Comparison of ENCODE assay signal across 8 cellular contexts in the genomic region with DNA sequence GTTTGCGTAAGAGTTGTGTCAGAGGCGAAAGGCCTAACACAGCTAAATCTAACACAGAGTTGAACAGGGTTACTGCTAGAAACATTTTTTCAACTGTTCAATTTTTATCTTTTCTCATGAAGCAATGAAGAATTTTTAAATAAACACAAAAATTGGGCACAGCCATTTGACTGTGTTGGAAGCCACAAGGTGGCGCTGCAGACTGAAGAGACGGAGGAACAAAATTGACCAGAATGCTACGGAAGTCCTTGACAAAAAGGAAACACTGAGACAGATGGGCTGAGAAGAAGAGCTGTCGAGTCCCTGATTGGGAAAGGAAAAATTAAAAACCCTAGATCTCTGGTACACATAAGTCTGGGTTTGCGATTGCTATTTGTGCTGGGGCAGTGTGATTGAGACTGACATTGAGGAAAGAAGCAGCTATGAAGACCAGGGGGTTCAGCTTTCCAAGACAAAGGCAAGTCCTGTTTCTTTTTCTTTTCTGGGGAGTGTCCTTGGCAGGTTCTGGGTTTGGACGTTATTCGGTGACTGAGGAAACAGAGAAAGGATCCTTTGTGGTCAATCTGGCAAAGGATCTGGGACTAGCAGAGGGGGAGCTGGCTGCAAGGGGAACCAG. TPM values are rescaled to one million over a fixed set of nuclear protein-coding genes. Genes with fewer than 3 reads are reported as not detected.
DNase-seq lines count a peak whose midpoint lies in the region; ATAC-seq and TF ChIP-seq lines count a peak whose summit lies in the region.

A gene (plus strand): TSS at position 265 of the 616 bp plus-strand sequence. CDS start 158 bp downstream, at position 423.

- no peak within 1 kb of the TSS for H2BK12ac ChIP-seq in mesenchymal stem cell (ENCODE audit: low read length in 2 of 2)

- peak within 1 kb of the TSS; percentile 47 for H3K4me3 Mint-ChIP-seq in activated T-helper 17 cell treated with anti-CD3 and anti-CD28 coated beads, Interleukin-2, amount 50 U/mL, for 72 hours

- H3K27me3 ChIP-seq in heart left ventricle (peaks cover 0 to 52% (median 0%) of the 10 kb centered on the region in 9 donors), right atrium auricular region (no peaks in the 10 kb centered on the region), mesenchymal stem cell (ENCODE audit: control insufficient read depth in 1 of 2, insufficient read depth in 1 of 2, low read length in 2 of 2) (no peaks in the 10 kb centered on the region)

- no peak within 1 kb of the TSS for H3K14ac ChIP-seq in mesenchymal stem cell (ENCODE audit: low read length in 2 of 2)

- no peak within 1 kb of the TSS for H3K23ac ChIP-seq in mesenchymal stem cell (ENCODE audit: low read length in 2 of 2)

- WGBS in heart left ventricle, 4 donors = 16 to 26% (median 23%) methylated on average over 9 of the region's 9 CpGs
- WGBS in mesenchymal stem cell = 49% methylated on average over 6 of the region's 9 CpGs

- no peak for TF ChIP-seq POLR2A in heart left ventricle (IDR thresholded peaks at IDR 0.05)

- no peak within 1 kb of the TSS for H3K18ac ChIP-seq in mesenchymal stem cell (ENCODE audit: low read depth in 1 of 2, low read length in 2 of 2)

- no peak within 1 kb of the TSS for H2BK120ac ChIP-seq in mesenchymal stem cell (ENCODE audit: low read depth, low read length)

- H3K36me3 Mint-ChIP-seq in activated T-helper 17 cell treated with anti-CD3 and anti-CD28 coated beads, Interleukin-2, amount 50 U/mL, for 72 hours (ENCODE audit: low read depth) = no peaks in the 10 kb centered on the region

- H4K8ac ChIP-seq in mesenchymal stem cell (ENCODE audit: low read length) = no peak within 1 kb of the TSS

- H2AK5ac ChIP-seq in mesenchymal stem cell (ENCODE audit: low read length, severe bottlenecking) = no peak within 1 kb of the TSS

- peaks cover 8% of the 10 kb centered on the region for H3K9me3 Mint-ChIP-seq in activated T-helper 17 cell treated with anti-CD3 and anti-CD28 coated beads, Interleukin-2, amount 50 U/mL, for 72 hours

- H3K4me1 Mint-ChIP-seq in activated T-helper 17 cell treated with anti-CD3 and anti-CD28 coated beads, Interleukin-2, amount 50 U/mL, for 72 hours = peaks cover 6% of the 10 kb centered on the region

- H3K79me1 ChIP-seq in mesenchymal stem cell (replicated peaks; ENCODE audit: low read length, poor library complexity, severe bottlenecking) = no peaks in the 10 kb centered on the region

- no peak within 1 kb of the TSS for H4K91ac ChIP-seq in mesenchymal stem cell (ENCODE audit: low read length)

- H3K4me1 ChIP-seq in heart left ventricle (no peaks in the 10 kb centered on the region), right atrium auricular region (no peaks in the 10 kb centered on the region), mesenchymal stem cell (ENCODE audit: control insufficient read depth, insufficient read depth, low read depth, low read length) (no peaks in the 10 kb centered on the region)

- H3K27me3 Mint-ChIP-seq in activated T-helper 17 cell treated with anti-CD3 and anti-CD28 coated beads, Interleukin-2, amount 50 U/mL, for 72 hours = peaks cover 48% of the 10 kb centered on the region

- H3K4me3 ChIP-seq in heart left ventricle = peak within 1 kb of the TSS in 1 of 12 donors; percentile 10
- peak within 1 kb of the TSS in 1 of 2 donors; percentile 17 for H3K4me3 ChIP-seq in right atrium auricular region
- peak within 1 kb of the TSS in 1 of 2 experiments; percentile 51 for H3K4me3 ChIP-seq in mesenchymal stem cell (ENCODE audit: insufficient read depth in 1 of 2, low read depth in 1 of 2, low read length in 2 of 2)

- ATAC-seq in heart left ventricle = no peak
- ATAC-seq in activated T-helper 17 cell treated with anti-CD3 and anti-CD28 coated beads, Interleukin-2, amount 50 U/mL, for 72 hours (replicated peaks) = no peak
- no peak for ATAC-seq in GM19397 (IDR thresholded peaks at IDR 0.05; ENCODE audit: unreplicated experiment)
- no peak for ATAC-seq in HG03432 (IDR thresholded peaks at IDR 0.05; ENCODE audit: unreplicated experiment)

- H3K4ac ChIP-seq in mesenchymal stem cell (ENCODE audit: low read depth in 1 of 2, low read length in 2 of 2) = no peak within 1 kb of the TSS

- no peak within 1 kb of the TSS for H3K9ac ChIP-seq in mesenchymal stem cell (ENCODE audit: low read length)

- no peak within 1 kb of the TSS for H2BK5ac ChIP-seq in mesenchymal stem cell (ENCODE audit: low read depth, low read length, poor library complexity, severe bottlenecking)

- no peak within 1 kb of the TSS for H3K27ac ChIP-seq in heart left ventricle
- H3K27ac ChIP-seq in right atrium auricular region = no peak within 1 kb of the TSS
- H3K27ac ChIP-seq in mesenchymal stem cell (ENCODE audit: low read length, poor library complexity, severe bottlenecking) = no peak within 1 kb of the TSS

- H3K36me3 ChIP-seq in heart left ventricle = peaks cover 0 to 8% (median 0%) of the 10 kb centered on the region in 9 donors
- no peaks in the 10 kb centered on the region for H3K36me3 ChIP-seq in right atrium auricular region
- H3K36me3 ChIP-seq in mesenchymal stem cell (ENCODE audit: control insufficient read depth in 1 of 2, insufficient read depth in 2 of 2, low read depth in 1 of 2, low read length in 2 of 2) = no peaks in the 10 kb centered on the region

- intact Hi-C loops in heart left ventricle (cut with DNase I) = loop anchor here in 1 of 10 donors (10.0 kb wide), 1 partner anchor 378 kb away; no protein-coding TSS in a partner anchor

- H2AFZ ChIP-seq in mesenchymal stem cell (ENCODE audit: low read depth, low read length) = no peak within 1 kb of the TSS

- TF ChIP-seq CTCF in heart left ventricle (IDR thresholded peaks at IDR 0.05) (peak in 9 of 12 donors; percentile 7 to 42 (median 34)), right atrium auricular region (IDR thresholded peaks at IDR 0.05) (peak in 1 of 2 donors; percentile 44)

- no peak within 1 kb of the TSS for H3K4me2 ChIP-seq in mesenchymal stem cell (ENCODE audit: low read length, poor library complexity, severe bottlenecking)

- DNase-seq in heart left ventricle (no peak), right atrium auricular region (ENCODE audit: low spot score) (no peak), NCI-H1930 (lab: John Stamatoyannopoulos, UW) (peak; percentile 2 to 23), mesenchymal stem cell (peak; percentile 32), activated gamma-delta T cell (lab: John Stamatoyannopoulos, UW) (no peak)

- peaks cover 0 to 97% (median 36%) of the 10 kb centered on the region in 12 donors for H3K9me3 ChIP-seq in heart left ventricle
- H3K9me3 ChIP-seq in right atrium auricular region = peaks cover 8 to 86% of the 10 kb centered on the region in 2 donors
- peaks cover 45% of the 10 kb centered on the region for H3K9me3 ChIP-seq in mesenchymal stem cell (ENCODE audit: control insufficient read depth, low read length)

- H3K27ac Mint-ChIP-seq in activated T-helper 17 cell treated with anti-CD3 and anti-CD28 coated beads, Interleukin-2, amount 50 U/mL, for 72 hours = peak within 1 kb of the TSS; percentile 37

- H2BK15ac ChIP-seq in mesenchymal stem cell (ENCODE audit: low read depth, poor library complexity, severe bottlenecking) = no peak within 1 kb of the TSS

RNA-seq across cellular contexts. Expression of the gene that starts here (rescaled TPM):
- 1 to 10 TPM in 4 of 9 donors, under 1 TPM in 5; 0.62 to 1.6 (median 0.99) TPM for total RNA-seq in heart left ventricle
- polyA plus RNA-seq in heart left ventricle = under 1 TPM; 0.30 to 0.35 TPM
- 1 to 10 TPM; 1.7 to 2.5 TPM for total RNA-seq in right atrium auricular region
- total RNA-seq in activated T-helper 17 cell treated with anti-CD3 and anti-CD28 coated beads, Interleukin-2, amount 50 U/mL, for 72 hours = not detected
- polyA plus RNA-seq in mesenchymal stem cell (2013, experiment 1 of 2) = 4.1 TPM
- polyA plus RNA-seq in mesenchymal stem cell (2013, experiment 2 of 2) = 4.3 TPM

Comparison
In these comparisons a context has a peak if more than half of its experiments do, and no peak if none do; other contexts are left out.
1. DNase-seq: peak in NCI-H1930 (2 of 2) and mesenchymal stem cell (single experiment); none in heart left ventricle (0 of 5), right atrium auricular region (single experiment) and activated gamma-delta T cell (single experiment).